Comparison of ENCODE assay signal across 19 cellular contexts in the genomic region with DNA sequence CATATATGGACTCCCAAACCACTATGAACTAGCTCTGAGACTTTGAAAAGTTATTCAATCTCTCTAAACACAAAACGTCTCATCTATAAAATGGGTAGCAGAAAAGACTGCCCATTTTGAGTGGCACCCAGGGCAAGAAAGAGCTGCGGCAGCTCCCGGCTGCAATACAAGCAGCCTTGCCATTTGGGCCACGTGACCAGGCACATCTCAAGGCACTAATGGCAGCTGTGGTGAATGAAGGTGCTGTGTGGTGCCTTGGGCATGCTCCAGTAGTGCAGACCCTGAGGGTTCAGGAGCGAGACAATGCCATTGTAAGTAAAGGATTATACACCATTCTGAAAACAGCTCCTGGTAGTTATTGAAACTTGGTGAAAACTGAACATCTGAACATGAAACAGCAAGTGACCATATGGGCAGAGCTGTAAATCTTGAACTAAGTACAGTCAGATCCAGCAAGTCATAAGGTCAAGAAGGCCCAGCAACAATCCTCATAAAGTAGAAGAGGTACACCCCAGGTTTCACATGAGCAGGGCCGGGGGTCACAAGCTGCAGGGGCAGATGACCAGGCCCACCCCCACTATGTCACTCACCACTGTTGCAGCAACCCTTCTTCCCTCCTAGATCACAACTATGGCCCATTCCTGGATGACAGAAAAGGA.
"Had no signal": no experiment of that assay in that cellular context is flagged by ENCODE, and none has a peak within 500 bp of the region (broad histone marks: within the 10 kb centered on the region; RNA-seq: fewer than 3 reads in every experiment).

No MANE protein-coding gene starts in this region.

- H3K36me3 ChIP-seq: heart right ventricle, thyroid gland, upper lobe of right lung had no signal

- H3K4me3 ChIP-seq: heart right ventricle, mucosa of descending colon, thyroid gland, upper lobe of right lung had no signal

- H3K27ac ChIP-seq: thyroid gland, upper lobe of right lung had no signal

- ATAC-seq: mucosa of descending colon, upper lobe of right lung had no signal

- DNase-seq: activated CD4-positive, alpha-beta memory T cell treated with anti-CD3 and anti-CD28 coated beads for 36 hours; activated CD4-positive, alpha-beta T cell treated with anti-CD3 and anti-CD28 coated beads for 48 hours; activated effector memory CD4-positive, alpha-beta T cell treated with Interleukin-2 at 50 U/mL for 16 hours; activated naive CD4-positive, alpha-beta T cell treated with anti-CD3 and anti-CD28 coated beads for 36 hours; activated naive CD8-positive, alpha-beta T cell treated with anti-CD3 and anti-CD28 coated beads, Interleukin-2, amount 10 ng/mL, durations not matched to agents 7 days and 5 days; activated T-cell treated with anti-CD3 and anti-CD28 coated beads, Interleukin-2, amount 50 U/mL, for 48 hours; amniotic stem cell; cortex of kidney; heart right ventricle; islet precursor cell; left cardiac atrium; mesenchymal stem cell; mucosa of descending colon; occipital lobe; retina; stimulated activated CD4-positive, alpha-beta T cell treated with anti-CD3 and anti-CD28 coated beads, Interleukin-12 subunit alpha, Interleukin-12 subunit beta, amount 100 ng/mL, for 4 hours; substantia nigra; thyroid gland; upper lobe of right lung had no signal

- H3K27me3 ChIP-seq: heart right ventricle, thyroid gland, upper lobe of right lung had no signal

- H3K9me3 ChIP-seq: mucosa of descending colon, thyroid gland, upper lobe of right lung had no signal

- H3K4me1 ChIP-seq: thyroid gland, upper lobe of right lung had no signal
